In the genomic region with DNA sequence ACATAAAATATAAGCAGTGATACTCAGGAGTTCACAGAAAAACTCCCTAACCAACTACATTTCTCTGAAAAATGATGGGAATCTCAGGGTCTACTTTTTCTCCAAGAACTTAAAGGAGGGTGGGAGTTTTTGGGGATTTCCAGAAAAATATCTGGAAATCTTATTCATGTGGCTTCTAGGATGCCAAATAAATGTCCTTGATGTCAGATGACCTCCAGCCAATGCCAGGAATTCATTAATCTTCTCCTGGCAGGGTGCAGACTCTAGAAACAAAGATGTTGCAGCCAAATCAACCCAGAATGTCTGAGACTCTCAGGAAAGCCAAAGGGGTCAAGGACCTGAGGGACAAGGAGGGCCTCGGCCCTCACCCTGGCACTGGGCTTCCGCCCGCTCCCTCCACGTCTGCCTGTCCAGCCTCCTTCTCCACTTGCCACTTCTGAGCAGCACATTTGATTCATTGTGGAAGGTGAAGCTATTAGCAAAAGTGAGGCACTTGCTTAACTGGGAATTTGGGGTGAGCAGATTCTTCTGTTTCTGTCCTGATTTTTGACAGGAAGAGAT, we compare ENCODE assay signal across 21 cellular contexts.
A peak's percentile ranks its signal among the peaks of the same experiment; 100 is the strongest.
DNase-seq lines count a peak whose midpoint lies in the region; ATAC-seq and TF ChIP-seq lines count a peak whose summit lies in the region.
"Had no signal": no experiment of that assay in that cellular context is flagged by ENCODE, and none has a peak within 500 bp of the region (broad histone marks: within the 10 kb centered on the region; RNA-seq: fewer than 3 reads in every experiment).

No MANE protein-coding gene starts in this region.

- TF ChIP-seq POLR2A in spleen (IDR thresholded peaks at IDR 0.05) (no peak), GM18505 (IDR thresholded peaks at IDR 0.05; ENCODE audit: borderline replicate concordance, extremely low read depth, insufficient read depth, insufficient read length) (no peak)

- H3K4me1 ChIP-seq in Panc1 (ENCODE audit: control insufficient read depth, insufficient read depth, low read length) (peaks cover 64% of the 10 kb centered on the region), spleen (peaks cover 40 to 78% (median 66%) of the 10 kb centered on the region in 6 donors), psoas muscle (peaks cover 22% of the 10 kb centered on the region)

- 59 to 81% (median 71%) methylated on average over 4 of the region's 4 CpGs for WGBS in spleen, 5 donors
- WGBS in psoas muscle, 3 donors, result 63 to 84% (median 82%) methylated on average over 4 of the region's 4 CpGs

- CTCF ChIA-PET in Panc1 (lab: Charles Lee), result no interaction called here
- CTCF ChIA-PET in GM10248 (lab: Yijun Ruan, JAX), result interaction anchor here (1.8 to 5.0 kb wide), 2 partner anchors 9 to 19 kb away, joined by 7 to 39 read pairs; no protein-coding TSS in a partner anchor

- H3K9me3 ChIP-seq in Panc1 (ENCODE audit: control insufficient read depth, insufficient read depth, low read depth, low read length), result no peaks in the 10 kb centered on the region
- H3K9me3 ChIP-seq in spleen, result no peaks in the 10 kb centered on the region
- H3K9me3 ChIP-seq in psoas muscle, result no peaks in the 10 kb centered on the region

- no peaks in the 10 kb centered on the region for H3K36me3 ChIP-seq in Panc1 (ENCODE audit: control insufficient read depth, insufficient read depth, low read length)
- no peaks in the 10 kb centered on the region for H3K36me3 ChIP-seq in spleen
- no peaks in the 10 kb centered on the region for H3K36me3 ChIP-seq in psoas muscle (ENCODE audit: insufficient read depth in 1 of 2, low read depth in 1 of 2)

- H3K27me3 ChIP-seq in Panc1 (ENCODE audit: control insufficient read depth, insufficient read depth, low read length), result no peaks in the 10 kb centered on the region
- H3K27me3 ChIP-seq in spleen (replicated peaks in 1 of 7), result no peaks in the 10 kb centered on the region
- peaks cover 0 to 3% (median 0%) of the 10 kb centered on the region in 3 donors for H3K27me3 ChIP-seq in psoas muscle (ENCODE audit: insufficient read depth in 3 of 3, low read length in 2 of 3)

- TF ChIP-seq CTCF in Panc1 (IDR thresholded peaks at IDR 0.05) (no peak), VCaP (conservative IDR thresholded peaks at IDR 0.05) (no peak), fibroblast of the aortic adventitia (IDR thresholded peaks at IDR 0.05; ENCODE audit: insufficient read depth, low read length) (no peak), spleen (IDR thresholded peaks at IDR 0.05 in 8 of 11, conservative IDR thresholded peaks at IDR 0.05 in 3 of 11) (no peak), GM10248 (IDR thresholded peaks at IDR 0.05; ENCODE audit: control extremely low read depth, extremely low read depth, low read depth, missing control alignments) (no peak), psoas muscle (IDR thresholded peaks at IDR 0.05) (no peak)

- H3K4me3 ChIP-seq in Panc1 (ENCODE audit: low read depth in 2 of 2, low read length in 2 of 2) (no peak overlapping the region), fibroblast of the aortic adventitia (ENCODE audit: low read depth, low read length) (no peak overlapping the region), spleen (no peak overlapping the region), psoas muscle (no peak overlapping the region)

- BruUV-seq in Panc1 (replicated peaks; lab: Mats Ljungman, UMichigan), result no TSS peak

- DNase-seq in Panc1 (ENCODE audit: low read depth, low spot score) (no peak), fibroblast of the aortic adventitia (ENCODE audit: low read depth) (peak; percentile 89), spleen (no peak), GM10248 (ENCODE audit: extremely low spot score) (no peak), psoas muscle (no peak)
- DNase-seq: ACHN; C1 segment of cervical spinal cord; CD8-positive, alpha-beta memory T cell; DMS79; H7; HFFc6; MM.1S; NCI-H1092; NCI-H1436 treated with DMSO at 0.1 percent for 48 hours; NCI-H2081; NCI-H2171 treated with DMSO at 0.1 percent for 48 hours; NCI-H446 treated with DMSO at 0.1 percent for 48 hours; NK-92 treated with Interleukin-12 subunit alpha and Interleukin-12 subunit beta, amount 100 ng/mL, for 24 hours; SHP77 treated with DMSO at 0.1 percent for 48 hours had no signal

- ATAC-seq in Panc1 (no peak), GM18505 (IDR thresholded peaks at IDR 0.05; ENCODE audit: unreplicated experiment) (no peak), psoas muscle (no peak)

- in situ Hi-C loops in Panc1 (cut with HindIII; ENCODE audit: low pct_unique_long_range_greater_than_20kb, low sequenced_read_pairs), result no loop called here

- H3K27ac ChIP-seq in Panc1 (ENCODE audit: low read length) (peak overlapping the region; percentile 68), VCaP (peak overlapping the region; percentile 58), spleen (peak overlapping the region in 7 of 8 donors; percentile 2 to 71 (median 59)), psoas muscle (no peak overlapping the region)

- intact Hi-C loops in Panc1 (cut with micrococcal nuclease; ENCODE audit: unreplicated experiment), result no loop called here
- intact Hi-C loops in spleen (cut with DNase I; ENCODE audit: low total_unique reads), result loop anchor here (10.0 kb wide), 1 partner anchor 63 kb away; a partner anchor contains a TSS
- intact Hi-C loops in psoas muscle (cut with DNase I), result no loop called here

- POLR2A ChIA-PET in Panc1 (lab: Charles Lee), result interaction anchor here (0.6 kb wide), 3 partner anchors 12 to 203 kb away, joined by 3 to 4 read pairs (median 3); no protein-coding TSS in a partner anchor
- POLR2A ChIA-PET in GM10248 (lab: Yijun Ruan, JAX), result no interaction called here
